ENCODE assay signal across 1 cellular context in genomic region chr3:13085846-13086179, GRCh38.
TF ChIP-seq lines count a peak whose summit lies in the region.

No MANE protein-coding gene starts in this region.

TF ChIP-seq in GM23338, 12 proteins besides CTCF, POLR2A, EP300 and RAD21:
- TF ChIP-seq REST (IDR thresholded peaks at IDR 0.05; ENCODE audit: unreplicated experiment) (no peak), JUNB (IDR thresholded peaks at IDR 0.05; ENCODE audit: unreplicated experiment) (no peak), CREB1 (CRISPR knock-in tag; IDR thresholded peaks at IDR 0.05; ENCODE audit: low read depth) (no peak), ZNF462 (CRISPR knock-in tag; IDR thresholded peaks at IDR 0.05) (no peak), ZNF331 (CRISPR knock-in tag; IDR thresholded peaks at IDR 0.05; ENCODE audit: low read depth) (no peak), EZH2 (IDR thresholded peaks at IDR 0.05; ENCODE audit: low read depth, unreplicated experiment) (no peak)
